23 cellular contexts compared by ENCODE assay signal in the genomic region with DNA sequence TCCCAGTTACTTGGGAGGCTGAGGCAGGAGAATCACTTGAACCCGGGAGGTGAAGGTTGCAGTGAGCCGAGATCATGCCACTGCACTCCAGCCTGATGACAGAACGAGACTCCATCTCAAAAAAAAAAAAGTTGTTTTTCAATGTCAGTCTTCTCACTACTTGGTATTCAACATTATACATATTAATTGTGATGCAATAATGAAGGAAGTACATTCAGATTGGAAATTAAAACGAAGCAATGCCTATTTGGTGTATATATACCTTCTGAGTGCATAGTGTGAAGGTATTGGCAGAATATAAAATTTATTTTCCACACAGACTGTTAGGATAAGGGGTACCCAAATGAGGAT. TPM values are rescaled to one million over a fixed set of nuclear protein-coding genes. Genes with fewer than 3 reads are reported as not detected.
"Had no signal": no experiment of that assay in that cellular context is flagged by ENCODE, and none has a peak within 500 bp of the region (broad histone marks: within the 10 kb centered on the region; RNA-seq: fewer than 3 reads in every experiment).

No MANE protein-coding gene starts in this region.

- ATAC-seq: activated CD8-positive, alpha-beta T cell treated with anti-CD3 and anti-CD28 coated beads, Interleukin-2, amount 10 ng/mL, durations not matched to agents 7 days and 5 days; Panc1; WTC11 had no signal

- FAIRE-seq: bronchial epithelial cell had no signal

- DNase-seq: activated CD4-positive, alpha-beta T cell treated with anti-CD3 and anti-CD28 coated beads for 48 hours; activated CD4-positive, alpha-beta T cell treated with anti-CD3 and anti-CD28 coated beads, Interleukin-2, amount 50 U/mL, for 4 hours; activated CD4-positive, CD25-positive, alpha-beta regulatory T cell treated with anti-CD3 and anti-CD28 coated beads, Interleukin-2, amount 50 U/mL, for 72 hours; activated CD8-positive, alpha-beta memory T cell treated with anti-CD3 and anti-CD28 coated beads, Interleukin-2, amount 50 U/mL, for 48 hours; activated CD8-positive, alpha-beta T cell treated with anti-CD3 and anti-CD28 coated beads, Interleukin-2, amount 10 ng/mL, durations not matched to agents 7 days and 5 days; activated naive CD4-positive, alpha-beta T cell; activated T-cell treated with anti-CD3 and anti-CD28 coated beads, Interleukin-2, amount 50 U/mL, for 1 hour; aorta; central memory CD4-positive, alpha-beta T cell; NCI-H1092; NCI-H1417; NCI-H1930; NCI-H345; NCI-H510A; NCI-H526 treated with DMSO at 0.1 percent for 48 hours; NCI-H82; RPMI8226 had no signal

RNA-seq across cellular contexts. Expression of a gene that starts 25.0 kb away (rescaled TPM):
- total RNA-seq: activated CD8-positive, alpha-beta T cell treated with anti-CD3 and anti-CD28 coated beads, Interleukin-2, amount 10 ng/mL, durations not matched to agents 7 days and 5 days; OCI-LY7 had no signal

RNA-seq across cellular contexts. Expression of a gene that starts 51.2 kb away (rescaled TPM):
- total RNA-seq: activated CD8-positive, alpha-beta T cell treated with anti-CD3 and anti-CD28 coated beads, Interleukin-2, amount 10 ng/mL, durations not matched to agents 7 days and 5 days; bronchial epithelial cell; MCF 10A; OCI-LY7; SK-MEL-5 had no signal
